In the genomic region with DNA sequence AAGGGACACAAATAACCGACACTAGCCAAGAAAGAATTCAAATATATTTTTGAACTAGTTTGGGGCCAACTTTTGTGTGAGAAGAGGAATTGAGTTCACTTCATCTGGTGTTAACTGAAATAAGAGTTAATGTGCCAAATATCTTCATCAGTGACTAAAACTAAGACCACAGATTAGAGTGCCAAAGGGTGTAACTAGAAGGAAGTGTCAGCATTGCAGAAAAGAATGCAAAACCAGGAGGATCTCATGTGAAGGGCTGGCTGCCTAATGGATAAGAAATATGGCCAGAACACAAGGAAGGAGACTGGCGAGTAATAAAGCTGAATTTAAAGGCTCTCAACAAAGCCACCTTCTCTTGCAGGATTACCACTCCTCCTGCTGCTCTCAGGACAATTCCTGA, we compare ENCODE assay signal across 22 cellular contexts.
DNase-seq lines count a peak whose midpoint lies in the region; ATAC-seq, FAIRE-seq and TF ChIP-seq lines count a peak whose summit lies in the region.
"Had no signal": no experiment of that assay in that cellular context is flagged by ENCODE, and none has a peak within 500 bp of the region (broad histone marks: within the 10 kb centered on the region; RNA-seq: fewer than 3 reads in every experiment).

No MANE protein-coding gene starts in this region.

- intact Hi-C loops in kidney (cut with DNase I), result no loop called here

- H3K9me3 ChIP-seq in kidney (ENCODE audit: control insufficient read depth in 1 of 2, low read length in 2 of 2), result no peaks in the 10 kb centered on the region
- H3K9me3 ChIP-seq: SJSA1, transverse colon had no signal

- DNase-seq in stimulated activated naive CD8-positive, alpha-beta T cell treated with anti-CD3 and anti-CD28 coated beads, Interleukin-15, Interleukin-2, amounts not matched to agents 100 U/mL and 50 U/mL, for 24 hours, result no peak
- DNase-seq in OCI-M1 (lab: John Stamatoyannopoulos, UW) (peak; percentile 21), NCI-H2107 treated with DMSO at 0.1 percent for 48 hours (lab: John Stamatoyannopoulos, UW; ENCODE audit: unreplicated experiment) (no peak), middle frontal gyrus (ENCODE audit: extremely low spot score, low spot score) (no peak), kidney (no peak)
- DNase-seq in central memory CD8-positive, alpha-beta T cell (ENCODE audit: low spot score in 2 of 2), result no peak
- DNase-seq: activated CD4-positive, alpha-beta T cell treated with anti-CD3 and anti-CD28 coated beads, Interleukin-2, amount 50 U/mL, for 1 hour; DMS53; midbrain; NCI-H1694; NCI-H446 treated with DMSO at 0.1 percent for 48 hours; transverse colon had no signal

- peaks cover 0 to 17% of the 10 kb centered on the region in 2 donors for H3K4me1 ChIP-seq in kidney (ENCODE audit: control insufficient read depth in 1 of 2, insufficient read depth in 1 of 2, low read depth in 1 of 2, low read length in 2 of 2)
- H3K4me1 ChIP-seq: parathyroid adenoma had no signal

- H3K27me3 Mint-ChIP-seq in stimulated activated naive CD8-positive, alpha-beta T cell treated with anti-CD3 and anti-CD28 coated beads, Interleukin-15, Interleukin-2, amounts not matched to agents 100 ng/mL and 50 ng/mL, for 24 hours, result no peaks in the 10 kb centered on the region
- H3K27me3 Mint-ChIP-seq in central memory CD8-positive, alpha-beta T cell, result no peaks in the 10 kb centered on the region

- H3K4me3 Mint-ChIP-seq in stimulated activated naive CD8-positive, alpha-beta T cell treated with anti-CD3 and anti-CD28 coated beads, Interleukin-15, Interleukin-2, amounts not matched to agents 100 ng/mL and 50 ng/mL, for 24 hours, result peak overlapping the region; percentile 18
- no peak overlapping the region for H3K4me3 Mint-ChIP-seq in central memory CD8-positive, alpha-beta T cell
- H3K4me3 Mint-ChIP-seq: B cell had no signal

- H3K36me3 ChIP-seq in kidney (ENCODE audit: control insufficient read depth in 1 of 2, insufficient read depth in 2 of 2, low read length in 2 of 2), result no peaks in the 10 kb centered on the region
- H3K36me3 ChIP-seq: SJSA1, transverse colon had no signal

- peaks cover 98% of the 10 kb centered on the region for H3K4me1 Mint-ChIP-seq in stimulated activated naive CD8-positive, alpha-beta T cell treated with anti-CD3 and anti-CD28 coated beads, Interleukin-15, Interleukin-2, amounts not matched to agents 100 ng/mL and 50 ng/mL, for 24 hours (ENCODE audit: low read depth)
- peaks cover 75% of the 10 kb centered on the region for H3K4me1 Mint-ChIP-seq in central memory CD8-positive, alpha-beta T cell

- no peak overlapping the region for H3K27ac ChIP-seq in kidney (ENCODE audit: low read depth in 2 of 2, low read length in 2 of 2)
- H3K27ac ChIP-seq: hepatocyte, parathyroid adenoma, SJSA1 had no signal

- H3K27ac Mint-ChIP-seq in stimulated activated naive CD8-positive, alpha-beta T cell treated with anti-CD3 and anti-CD28 coated beads, Interleukin-15, Interleukin-2, amounts not matched to agents 100 ng/mL and 50 ng/mL, for 24 hours, result peak overlapping the region; percentile 92
- H3K27ac Mint-ChIP-seq in central memory CD8-positive, alpha-beta T cell (ENCODE audit: low read depth), result peak overlapping the region; percentile 19

- no peak overlapping the region for H3K4me3 ChIP-seq in kidney (ENCODE audit: low read length in 2 of 2)
- H3K4me3 ChIP-seq: coronary artery, hepatocyte, SJSA1, transverse colon had no signal

- no peak for FAIRE-seq in kidney (lab: Jason Lieb, UNC)
- FAIRE-seq: HTR-8/SVneo had no signal

- H3K9me3 Mint-ChIP-seq in stimulated activated naive CD8-positive, alpha-beta T cell treated with anti-CD3 and anti-CD28 coated beads, Interleukin-15, Interleukin-2, amounts not matched to agents 100 ng/mL and 50 ng/mL, for 24 hours, result no peaks in the 10 kb centered on the region
- no peaks in the 10 kb centered on the region for H3K9me3 Mint-ChIP-seq in central memory CD8-positive, alpha-beta T cell

- TF ChIP-seq CTCF in kidney (IDR thresholded peaks at IDR 0.05; ENCODE audit: borderline replicate concordance, extremely low read depth, insufficient read depth), result no peak

- no peak overlapping the region for H3K9ac ChIP-seq in kidney (ENCODE audit: low read length in 2 of 2)
- H3K9ac ChIP-seq: parathyroid adenoma had no signal

- no peak for ATAC-seq in stimulated activated naive CD8-positive, alpha-beta T cell treated with anti-CD3 and anti-CD28 coated beads, Interleukin-15, Interleukin-2, amounts not matched to agents 100 U/mL and 50 U/mL, for 24 hours
- ATAC-seq in central memory CD8-positive, alpha-beta T cell (replicated peaks; ENCODE audit: extremely low read depth, poor library complexity, severe bottlenecking), result no peak
- no peak for ATAC-seq in GM19324 (IDR thresholded peaks at IDR 0.05; ENCODE audit: low FRiP score, unreplicated experiment)
- ATAC-seq: esophagus mucosa, HCT116 had no signal

- H3K36me3 Mint-ChIP-seq in stimulated activated naive CD8-positive, alpha-beta T cell treated with anti-CD3 and anti-CD28 coated beads, Interleukin-15, Interleukin-2, amounts not matched to agents 100 ng/mL and 50 ng/mL, for 24 hours (ENCODE audit: low read depth), result peaks cover 7% of the 10 kb centered on the region
- H3K36me3 Mint-ChIP-seq in central memory CD8-positive, alpha-beta T cell (ENCODE audit: insufficient read depth), result peaks cover 6% of the 10 kb centered on the region
